9 cellular contexts compared by ENCODE assay signal in the genomic region with DNA sequence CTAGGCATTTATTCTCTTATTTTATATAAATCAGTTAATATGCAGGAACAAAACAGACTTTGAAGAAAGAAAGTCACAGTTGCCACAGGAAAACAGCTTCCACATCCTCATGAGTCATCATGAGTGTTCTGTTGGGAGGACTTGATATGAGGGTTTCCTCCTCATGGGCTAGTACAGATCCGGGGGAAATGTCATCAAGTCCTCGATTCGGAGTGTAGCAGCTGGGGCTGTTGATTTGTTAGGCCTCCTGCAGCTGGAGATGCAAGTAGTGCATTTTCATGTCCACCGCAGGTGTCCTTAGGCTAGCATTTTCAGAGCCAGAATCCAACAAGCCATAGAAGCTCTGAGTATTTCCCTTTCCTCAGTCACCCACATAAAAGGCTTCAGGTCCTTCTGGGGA. TPM values are rescaled to one million over a fixed set of nuclear protein-coding genes. Genes with fewer than 3 reads are reported as not detected.
DNase-seq lines count a peak whose midpoint lies in the region; ATAC-seq, FAIRE-seq and TF ChIP-seq lines count a peak whose summit lies in the region.
"Had no signal": no experiment of that assay in that cellular context is flagged by ENCODE, and none has a peak within 500 bp of the region (broad histone marks: within the 10 kb centered on the region; RNA-seq: fewer than 3 reads in every experiment).

No MANE protein-coding gene starts in this region.

- H3K27ac Mint-ChIP-seq in activated T-helper 1 cell treated with anti-CD3 and anti-CD28 coated beads, Interleukin-12 subunit alpha, Interleukin-12 subunit beta, Interleukin-2, Interleukin-4 antibody, amounts not matched to agents 30 ng/mL and 10 ng/mL and 1 ng/mL, durations not matched to agents 14 hours and 24 hours and 36 hours: peak overlapping the region; percentile 18
- H3K27ac Mint-ChIP-seq: natural killer cell treated with Interleukin-12 subunit alpha and Interleukin-12 subunit beta and Interleukin-15 and Interleukin-18, amount 100 ng/mL, for 72 hours had no signal

- peak overlapping the region; percentile 62 for H3K4me2 ChIP-seq in Loucy (ENCODE audit: low read depth, low read length, poor library complexity, severe bottlenecking)

- H3K4me1 Mint-ChIP-seq in activated T-helper 1 cell treated with anti-CD3 and anti-CD28 coated beads, Interleukin-12 subunit alpha, Interleukin-12 subunit beta, Interleukin-2, Interleukin-4 antibody, amounts not matched to agents 30 ng/mL and 10 ng/mL and 1 ng/mL, durations not matched to agents 14 hours and 24 hours and 36 hours (ENCODE audit: low read depth): peaks cover 29% of the 10 kb centered on the region

- no peaks in the 10 kb centered on the region for H4K20me1 ChIP-seq in Loucy (ENCODE audit: insufficient read depth, low read length, poor library complexity, severe bottlenecking)

- H3K9ac ChIP-seq in Loucy (ENCODE audit: low read depth, low read length, poor library complexity, severe bottlenecking): peak overlapping the region; percentile 46

- intact Hi-C loops in activated T-helper 1 cell treated with anti-CD3 and anti-CD28 coated beads, Interleukin-12 subunit alpha, Interleukin-12 subunit beta, Interleukin-2, Interleukin-4 antibody, amounts not matched to agents 30 ng/mL and 10 ng/mL and 1 ng/mL, durations not matched to agents 14 hours and 24 hours and 36 hours (cut with micrococcal nuclease): no loop called here

- DNase-seq in COLO829 (ENCODE audit: low spot score) (peak; percentile 58), kidney glomerular epithelial cell (lab: John Stamatoyannopoulos, UW) (peak; percentile 23), NCI-H748 (lab: John Stamatoyannopoulos, UW; ENCODE audit: unreplicated experiment) (no peak), GM12892 (ENCODE audit: insufficient read length) (no peak)
- no peak for DNase-seq in activated T-helper 1 cell treated with anti-CD3 and anti-CD28 coated beads, Interleukin-12 subunit alpha, Interleukin-12 subunit beta, Interleukin-2, Interleukin-4 antibody, amounts not matched to agents 30 ng/mL and 10 ng/mL and 1 ng/mL, durations not matched to agents 14 hours and 24 hours and 36 hours (ENCODE audit: low spot score)
- DNase-seq in activated CD8-positive, alpha-beta memory T cell treated with anti-CD3 and anti-CD28 coated beads, Interleukin-2, amount 50 U/mL, for 4 hours: no peak

- H3K27me3 Mint-ChIP-seq in activated T-helper 1 cell treated with anti-CD3 and anti-CD28 coated beads, Interleukin-12 subunit alpha, Interleukin-12 subunit beta, Interleukin-2, Interleukin-4 antibody, amounts not matched to agents 30 ng/mL and 10 ng/mL and 1 ng/mL, durations not matched to agents 14 hours and 24 hours and 36 hours (ENCODE audit: insufficient read depth): peaks cover 25% of the 10 kb centered on the region

- no peak for FAIRE-seq in GM12892 (lab: Jason Lieb, UNC)

- no peaks in the 10 kb centered on the region for H3K9me3 Mint-ChIP-seq in activated T-helper 1 cell treated with anti-CD3 and anti-CD28 coated beads, Interleukin-12 subunit alpha, Interleukin-12 subunit beta, Interleukin-2, Interleukin-4 antibody, amounts not matched to agents 30 ng/mL and 10 ng/mL and 1 ng/mL, durations not matched to agents 14 hours and 24 hours and 36 hours
- H3K9me3 Mint-ChIP-seq: natural killer cell treated with Interleukin-12 subunit alpha and Interleukin-12 subunit beta and Interleukin-15 and Interleukin-18, amount 100 ng/mL, for 72 hours had no signal

- no peak for TF ChIP-seq POLR2A in GM12892 (IDR thresholded peaks at IDR 0.05; ENCODE audit: low read depth, low read length)

- H3F3A ChIP-seq in Loucy (ENCODE audit: low read depth): peaks cover 9% of the 10 kb centered on the region

- no peaks in the 10 kb centered on the region for H3K36me3 Mint-ChIP-seq in activated T-helper 1 cell treated with anti-CD3 and anti-CD28 coated beads, Interleukin-12 subunit alpha, Interleukin-12 subunit beta, Interleukin-2, Interleukin-4 antibody, amounts not matched to agents 30 ng/mL and 10 ng/mL and 1 ng/mL, durations not matched to agents 14 hours and 24 hours and 36 hours (ENCODE audit: low read depth)
- H3K36me3 Mint-ChIP-seq: natural killer cell treated with Interleukin-12 subunit alpha and Interleukin-12 subunit beta and Interleukin-15 and Interleukin-18, amount 100 ng/mL, for 72 hours had no signal

- no peak for TF ChIP-seq CTCF in Loucy (conservative IDR thresholded peaks at IDR 0.05; ENCODE audit: low read length)

- H3K36me3 ChIP-seq in Loucy (ENCODE audit: insufficient read depth, low read length): no peaks in the 10 kb centered on the region

- no peaks in the 10 kb centered on the region for H3K79me2 ChIP-seq in Loucy (ENCODE audit: insufficient read depth, low read length)

- H3K9me3 ChIP-seq in Loucy (ENCODE audit: insufficient read depth, low read depth, low read length): no peaks in the 10 kb centered on the region

- peaks cover 40% of the 10 kb centered on the region for H3K4me1 ChIP-seq in Loucy (ENCODE audit: insufficient read depth, low read length, poor library complexity, severe bottlenecking)

- no peak for ATAC-seq in GM18858 (IDR thresholded peaks at IDR 0.05; ENCODE audit: unreplicated experiment)

- H3K9me2 ChIP-seq in Loucy (replicated peaks; ENCODE audit: low read depth, low read length): no peaks in the 10 kb centered on the region

- peak overlapping the region; percentile 5 for H3K4me3 Mint-ChIP-seq in activated T-helper 1 cell treated with anti-CD3 and anti-CD28 coated beads, Interleukin-12 subunit alpha, Interleukin-12 subunit beta, Interleukin-2, Interleukin-4 antibody, amounts not matched to agents 30 ng/mL and 10 ng/mL and 1 ng/mL, durations not matched to agents 14 hours and 24 hours and 36 hours
- H3K4me3 Mint-ChIP-seq: natural killer cell treated with Interleukin-12 subunit alpha and Interleukin-12 subunit beta and Interleukin-15 and Interleukin-18, amount 100 ng/mL, for 72 hours had no signal

- peak overlapping the region; percentile 29 for H3K4me3 ChIP-seq in Loucy (ENCODE audit: low read length, poor library complexity, severe bottlenecking)

- no peak overlapping the region; the same call in 1 of the 2 replicates for H2AFZ ChIP-seq in Loucy (ENCODE audit: low read length)

- H3K27me3 ChIP-seq in Loucy (ENCODE audit: insufficient read depth, low read length, poor library complexity, severe bottlenecking): no peaks in the 10 kb centered on the region

RNA-seq across cellular contexts. Expression of a gene that starts 36.7 kb away (rescaled TPM):
- not detected in 2 replicates for total RNA-seq in activated T-helper 1 cell treated with anti-CD3 and anti-CD28 coated beads, Interleukin-12 subunit alpha, Interleukin-12 subunit beta, Interleukin-2, Interleukin-4 antibody, amounts not matched to agents 30 ng/mL and 10 ng/mL and 1 ng/mL, durations not matched to agents 14 hours and 24 hours and 36 hours
- not detected for polyA plus RNA-seq in GM12892 (2012; ENCODE audit: missing spikeins)
- total RNA-seq: natural killer cell treated with Interleukin-12 subunit alpha and Interleukin-12 subunit beta and Interleukin-15 and Interleukin-18, amount 100 ng/mL, for 72 hours had no signal

RNA-seq across cellular contexts. Expression of a gene that starts 48.4 kb away (rescaled TPM):
- total RNA-seq in activated T-helper 1 cell treated with anti-CD3 and anti-CD28 coated beads, Interleukin-12 subunit alpha, Interleukin-12 subunit beta, Interleukin-2, Interleukin-4 antibody, amounts not matched to agents 30 ng/mL and 10 ng/mL and 1 ng/mL, durations not matched to agents 14 hours and 24 hours and 36 hours: 0.34 and 0.78 TPM in 2 replicates
- polyA plus RNA-seq in GM12892 (2012; ENCODE audit: missing spikeins): not detected

Comparison
In these comparisons a context has a peak if more than half of its experiments do, and no peak if none do; other contexts are left out.
1. DNase-seq: peak in COLO829 (single experiment) and kidney glomerular epithelial cell (single experiment); none in activated T-helper 1 cell treated with anti-CD3 and anti-CD28 coated beads, Interleukin-12 subunit alpha, Interleukin-12 subunit beta, Interleukin-2, Interleukin-4 antibody, amounts not matched to agents 30 ng/mL and 10 ng/mL and 1 ng/mL, durations not matched to agents 14 hours and 24 hours and 36 hours (single experiment), activated CD8-positive, alpha-beta memory T cell treated with anti-CD3 and anti-CD28 coated beads, Interleukin-2, amount 50 U/mL, for 4 hours (single experiment), NCI-H748 (single experiment) and GM12892 (single experiment).